8 cellular contexts compared by ENCODE assay signal in genomic region chr2:71129114-71129890, GRCh38. TPM values are rescaled to one million over a fixed set of nuclear protein-coding genes. Genes with fewer than 3 reads are reported as not detected.
DNase-seq lines count a peak whose midpoint lies in the region; ATAC-seq lines count a peak whose summit lies in the region.

No MANE protein-coding gene starts in this region.

- peaks cover 0 to 6% of the 10 kb centered on the region in 2 donors for H3K4me1 ChIP-seq in aorta (ENCODE audit: control insufficient read depth in 1 of 2, insufficient read depth in 2 of 2, low read length in 2 of 2)

- no peaks in the 10 kb centered on the region for H3K9me3 Mint-ChIP-seq in activated T-helper 1 cell treated with anti-CD3 and anti-CD28 coated beads, Interleukin-12 subunit alpha, Interleukin-12 subunit beta, Interleukin-2, Interleukin-4 antibody, amounts not matched to agents 30 ng/mL and 10 ng/mL and 1 ng/mL, durations not matched to agents 14 hours and 24 hours and 36 hours

- intact Hi-C loops in activated T-helper 1 cell treated with anti-CD3 and anti-CD28 coated beads, Interleukin-12 subunit alpha, Interleukin-12 subunit beta, Interleukin-2, Interleukin-4 antibody, amounts not matched to agents 30 ng/mL and 10 ng/mL and 1 ng/mL, durations not matched to agents 14 hours and 24 hours and 36 hours (cut with micrococcal nuclease), result no loop called here
- intact Hi-C loops in aorta (cut with DNase I), result loop anchor here (1.0 to 10.0 kb wide), 3 partner anchors 61 to 135 kb away; partner anchors contain the start of genes NAGK (in 2 of the 2) and TEX261 (in 1 of the 2)

- DNase-seq in A172 (ENCODE audit: low spot score), result peak; percentile 27
- DNase-seq in activated T-helper 1 cell treated with anti-CD3 and anti-CD28 coated beads, Interleukin-12 subunit alpha, Interleukin-12 subunit beta, Interleukin-2, Interleukin-4 antibody, amounts not matched to agents 30 ng/mL and 10 ng/mL and 1 ng/mL, durations not matched to agents 14 hours and 24 hours and 36 hours (ENCODE audit: low spot score), result no peak
- DNase-seq in aorta, result no peak
- DNase-seq in superior temporal gyrus (ENCODE audit: extremely low spot score), result no peak
- DNase-seq in NCI-H446 treated with DMSO at 0.1 percent for 48 hours (lab: John Stamatoyannopoulos, UW), result no peak

- ATAC-seq in GM21529 (IDR thresholded peaks at IDR 0.05; ENCODE audit: unreplicated experiment), result peak; percentile 2
- ATAC-seq in aorta (ENCODE audit: low FRiP score), result no peak
- ATAC-seq in HG03469 (IDR thresholded peaks at IDR 0.05; ENCODE audit: unreplicated experiment), result no peak

- H3K36me3 ChIP-seq in aorta (ENCODE audit: control insufficient read depth in 1 of 2, insufficient read depth in 2 of 2, low read length in 1 of 2), result no peaks in the 10 kb centered on the region

- peak overlapping the region; percentile 95 for H3K27ac ChIP-seq in layer of hippocampus (ENCODE audit: low read depth, low read length)
- H3K27ac ChIP-seq in aorta (ENCODE audit: low read depth in 1 of 2, low read length in 2 of 2), result peak overlapping the region; percentile 2 to 68

- H3K4me3 ChIP-seq in aorta (ENCODE audit: low read length in 2 of 2), result peak overlapping the region; percentile 14 to 70

- H3K27me3 ChIP-seq in layer of hippocampus (ENCODE audit: control insufficient read depth, insufficient read depth, low read length), result no peaks in the 10 kb centered on the region
- no peaks in the 10 kb centered on the region for H3K27me3 ChIP-seq in aorta (ENCODE audit: control insufficient read depth in 1 of 2, insufficient read depth in 2 of 2, low read length in 1 of 2)

- H3K36me3 Mint-ChIP-seq in activated T-helper 1 cell treated with anti-CD3 and anti-CD28 coated beads, Interleukin-12 subunit alpha, Interleukin-12 subunit beta, Interleukin-2, Interleukin-4 antibody, amounts not matched to agents 30 ng/mL and 10 ng/mL and 1 ng/mL, durations not matched to agents 14 hours and 24 hours and 36 hours (ENCODE audit: low read depth), result peaks cover 6% of the 10 kb centered on the region

- no peaks in the 10 kb centered on the region for H3K9me3 ChIP-seq in aorta (ENCODE audit: control insufficient read depth, low read length)

- no peaks in the 10 kb centered on the region for H3K27me3 Mint-ChIP-seq in activated T-helper 1 cell treated with anti-CD3 and anti-CD28 coated beads, Interleukin-12 subunit alpha, Interleukin-12 subunit beta, Interleukin-2, Interleukin-4 antibody, amounts not matched to agents 30 ng/mL and 10 ng/mL and 1 ng/mL, durations not matched to agents 14 hours and 24 hours and 36 hours (ENCODE audit: insufficient read depth)

- H3K4me3 Mint-ChIP-seq in activated T-helper 1 cell treated with anti-CD3 and anti-CD28 coated beads, Interleukin-12 subunit alpha, Interleukin-12 subunit beta, Interleukin-2, Interleukin-4 antibody, amounts not matched to agents 30 ng/mL and 10 ng/mL and 1 ng/mL, durations not matched to agents 14 hours and 24 hours and 36 hours, result no peak overlapping the region

- peak overlapping the region; percentile 69 for H3K27ac Mint-ChIP-seq in activated T-helper 1 cell treated with anti-CD3 and anti-CD28 coated beads, Interleukin-12 subunit alpha, Interleukin-12 subunit beta, Interleukin-2, Interleukin-4 antibody, amounts not matched to agents 30 ng/mL and 10 ng/mL and 1 ng/mL, durations not matched to agents 14 hours and 24 hours and 36 hours

- 0 to 1% methylated on average over 17 of the region's 17 CpGs for WGBS in aorta, 2 donors

- H3K4me1 Mint-ChIP-seq in activated T-helper 1 cell treated with anti-CD3 and anti-CD28 coated beads, Interleukin-12 subunit alpha, Interleukin-12 subunit beta, Interleukin-2, Interleukin-4 antibody, amounts not matched to agents 30 ng/mL and 10 ng/mL and 1 ng/mL, durations not matched to agents 14 hours and 24 hours and 36 hours (ENCODE audit: low read depth), result peaks cover 11% of the 10 kb centered on the region

RNA-seq across cellular contexts. Expression of gene MCEE, which starts 0.7 kb away (rescaled TPM):
- total RNA-seq in A172 (2014; rRNA removed; shearing (Covaris generic)), result 3.9 and 4.4 TPM in 2 replicates
- 11.4 and 14.7 TPM in 2 replicates for total RNA-seq in activated T-helper 1 cell treated with anti-CD3 and anti-CD28 coated beads, Interleukin-12 subunit alpha, Interleukin-12 subunit beta, Interleukin-2, Interleukin-4 antibody, amounts not matched to agents 30 ng/mL and 10 ng/mL and 1 ng/mL, durations not matched to agents 14 hours and 24 hours and 36 hours
- 10 to 100 TPM; 16.4 to 25.6 TPM for total RNA-seq in aorta
- polyA plus RNA-seq in aorta, result 10 to 100 TPM; 30.3 to 32.1 TPM

RNA-seq across cellular contexts. Expression of gene MPHOSPH10, which starts 1.1 kb away (rescaled TPM):
- 46.4 and 64.3 TPM in 2 replicates for total RNA-seq in A172 (2014; rRNA removed; shearing (Covaris generic))
- 67.5 and 68.8 TPM in 2 replicates for total RNA-seq in activated T-helper 1 cell treated with anti-CD3 and anti-CD28 coated beads, Interleukin-12 subunit alpha, Interleukin-12 subunit beta, Interleukin-2, Interleukin-4 antibody, amounts not matched to agents 30 ng/mL and 10 ng/mL and 1 ng/mL, durations not matched to agents 14 hours and 24 hours and 36 hours
- 10 to 100 TPM; 28.9 to 29.7 TPM for total RNA-seq in aorta
- 10 to 100 TPM; 19.8 to 22.4 TPM for polyA plus RNA-seq in aorta
